1 cellular context compared by ENCODE assay signal in the genomic region with DNA sequence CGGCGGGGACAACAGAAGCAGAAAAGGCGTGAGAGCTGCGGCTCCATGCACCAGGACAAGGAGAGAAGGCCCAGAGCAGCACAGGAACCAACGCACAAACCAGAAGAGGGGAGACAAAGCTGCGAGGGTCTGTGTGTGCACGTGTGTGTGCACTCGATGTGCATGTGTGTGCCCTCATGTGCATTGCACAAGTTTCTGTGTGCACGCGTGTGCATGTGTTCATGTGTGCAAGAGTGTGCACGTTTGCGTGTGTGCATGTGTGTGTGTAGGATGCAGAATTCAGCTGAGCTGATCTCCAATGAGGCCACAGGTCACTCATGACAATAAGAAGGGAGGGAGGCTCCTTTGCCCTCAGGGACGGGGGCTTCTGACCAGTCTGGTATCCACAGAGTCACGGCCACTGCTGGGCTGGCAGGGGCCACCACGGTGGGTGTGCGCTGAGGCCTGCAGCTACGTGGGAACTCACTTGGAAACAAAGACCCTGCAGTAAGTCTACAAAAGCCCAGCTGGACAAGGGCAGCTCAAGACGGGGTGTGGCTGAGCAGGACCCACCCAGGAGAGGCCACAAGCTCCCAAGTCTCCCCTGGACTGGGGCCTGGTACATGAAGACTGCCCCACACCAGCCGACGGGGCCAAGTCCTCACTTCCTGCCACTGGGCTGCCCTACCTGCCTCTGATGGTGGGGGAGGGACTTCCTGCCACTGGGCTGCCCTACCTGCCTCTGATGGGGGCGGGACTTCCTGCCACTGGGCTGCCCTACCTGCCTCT.
A peak's percentile ranks its signal among the peaks of the same experiment; 100 is the strongest.
TF ChIP-seq lines count a peak whose summit lies in the region.

No MANE protein-coding gene starts in this region.

TF ChIP-seq in H1, 55 proteins besides CTCF, POLR2A, EP300 and RAD21:
- TF ChIP-seq GABPA (IDR thresholded peaks at IDR 0.05; ENCODE audit: borderline replicate concordance, insufficient read depth, low read length) (peak; percentile 81; the same call in 1 of the 2 replicates), POLR2AphosphoS5 (IDR thresholded peaks at IDR 0.05; ENCODE audit: low read depth, low read length) (no peak)
TF ChIP-seq in H1: peak in this region for 1.
